Comparison of ENCODE assay signal across 16 cellular contexts in genomic region chr6:167763056-167763944, GRCh38.
"Had no signal": no experiment of that assay in that cellular context is flagged by ENCODE, and none has a peak within 500 bp of the region (broad histone marks: within the 10 kb centered on the region; RNA-seq: fewer than 3 reads in every experiment).

No MANE protein-coding gene starts in this region.

- H3K4me3 ChIP-seq: colonic mucosa, esophagus muscularis mucosa, gastroesophageal sphincter, psoas muscle, skin epidermis, suprapubic skin, thyroid gland had no signal

- H3K9me3 ChIP-seq: colonic mucosa, esophagus muscularis mucosa, gastroesophageal sphincter, psoas muscle, suprapubic skin, thyroid gland had no signal

- H3K27ac ChIP-seq: colonic mucosa, esophagus muscularis mucosa, gastroesophageal sphincter, psoas muscle, skin epidermis, suprapubic skin, thyroid gland had no signal

- H3K36me3 ChIP-seq: colonic mucosa, esophagus muscularis mucosa, gastroesophageal sphincter, suprapubic skin, thyroid gland had no signal

- H3K4me1 ChIP-seq: colonic mucosa, psoas muscle had no signal

- FAIRE-seq: endometrium had no signal

- ATAC-seq: gastroesophageal sphincter; naive thymus-derived CD4-positive, alpha-beta T cell; psoas muscle had no signal

- H3K27me3 ChIP-seq: colonic mucosa, esophagus muscularis mucosa, gastroesophageal sphincter, thyroid gland had no signal

- DNase-seq: colonic mucosa; effector CD8-positive, alpha-beta T cell; glutamatergic neuron; left colon; left ventricle myocardium superior; naive thymus-derived CD4-positive, alpha-beta T cell; psoas muscle; retina; stimulated activated CD4-positive, alpha-beta T cell treated with anti-CD3 and anti-CD28 coated beads, Interleukin-12 subunit alpha, Interleukin-12 subunit beta, amount 100 ng/mL, for 4 hours; stimulated activated naive CD4-positive, alpha-beta T cell; thyroid gland had no signal
